In the genomic region with DNA sequence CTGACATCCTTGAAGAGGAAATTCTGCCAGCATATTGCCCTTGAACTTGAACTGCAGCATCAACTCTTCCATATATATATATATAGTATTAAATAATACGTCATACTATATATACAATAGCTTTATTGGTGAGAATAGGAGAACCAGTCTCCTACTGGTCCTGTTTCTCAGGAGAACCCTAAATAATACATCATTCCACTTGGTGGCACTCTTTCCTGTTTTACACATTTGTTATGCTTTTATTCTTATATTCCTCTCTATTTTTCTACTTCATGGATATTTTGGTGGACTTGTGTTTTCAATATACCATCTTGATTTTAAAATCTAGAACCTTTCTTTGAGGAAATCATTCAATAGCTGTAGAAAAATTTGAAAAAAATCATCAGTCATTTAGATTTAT, we compare ENCODE assay signal across 14 cellular contexts.
DNase-seq lines count a peak whose midpoint lies in the region; ATAC-seq and TF ChIP-seq lines count a peak whose summit lies in the region.
"Had no signal": no experiment of that assay in that cellular context is flagged by ENCODE, and none has a peak within 500 bp of the region (broad histone marks: within the 10 kb centered on the region; RNA-seq: fewer than 3 reads in every experiment).

No MANE protein-coding gene starts in this region.

- TF ChIP-seq CTCF in NB4 (IDR thresholded peaks at IDR 0.05; ENCODE audit: low read depth, low read length) (peak; percentile 17), epithelial cell of esophagus (IDR thresholded peaks at IDR 0.05; ENCODE audit: insufficient read depth, low read depth, low read length, missing control alignments) (peak; percentile 29)

- no peak for TF ChIP-seq POLR2A in NB4 (IDR thresholded peaks at IDR 0.05; ENCODE audit: extremely low read depth, insufficient read length)

- no peak overlapping the region for H3K4me3 ChIP-seq in NB4 (ENCODE audit: low read depth, low read length)
- H3K4me3 ChIP-seq in epithelial cell of esophagus (ENCODE audit: low read length), result no peak overlapping the region

- ATAC-seq in GM21619 (IDR thresholded peaks at IDR 0.05; ENCODE audit: unreplicated experiment) (no peak), GM19455 (IDR thresholded peaks at IDR 0.05; ENCODE audit: unreplicated experiment) (no peak), GM18909 (IDR thresholded peaks at IDR 0.05; ENCODE audit: poor library complexity, unreplicated experiment) (no peak)
- ATAC-seq: left ventricle myocardium superior had no signal

- DNase-seq in EL, result peak; percentile 10
- peak; percentile 4 for DNase-seq in NB4 (ENCODE audit: low read depth)
- peak; percentile 15 for DNase-seq in epithelial cell of esophagus (ENCODE audit: low read depth)
- DNase-seq in renal cortical epithelial cell (ENCODE audit: low read depth), result peak; percentile 15
- no peak for DNase-seq in NCI-H510A treated with DMSO at 0.1 percent for 48 hours (lab: John Stamatoyannopoulos, UW)
- DNase-seq: activated CD4-positive, alpha-beta T cell treated with anti-CD3 and anti-CD28 coated beads for 4 hours; activated effector memory CD4-positive, alpha-beta T cell treated with Interleukin-2 at 50 U/mL for 16 hours; left ventricle myocardium superior; NCI-H1092; NCI-H69; stimulated activated CD4-positive, alpha-beta T cell treated with anti-CD3 and anti-CD28 coated beads, Interleukin-4, amount 100 ng/mL, for 4 hours had no signal
